In genomic region chr17:61837175-61838051, GRCh38 we compare ENCODE assay signal across 1 cellular context.
TF ChIP-seq lines count a peak whose summit lies in the region.

No MANE protein-coding gene starts in this region.

TF ChIP-seq in HCT116, 20 proteins besides CTCF, POLR2A, EP300 and RAD21:
- TF ChIP-seq EZH2 (IDR thresholded peaks at IDR 0.05), result no peak
- TF ChIP-seq SRF (IDR thresholded peaks at IDR 0.05; ENCODE audit: low read depth), result 0 out of 2 replicates have a peak, but pooled peaks have one; percentile 28
